1 cellular context compared by ENCODE assay signal in genomic region chr20:63752411-63753101, GRCh38.
A peak's percentile ranks its signal among the peaks of the same experiment; 100 is the strongest.
TF ChIP-seq lines count a peak whose summit lies in the region.

No MANE protein-coding gene starts in this region.

TF ChIP-seq in HepG2, 621 proteins besides CTCF, POLR2A, EP300 and RAD21 (continued from another document and continues in another):
- TF ChIP-seq, protein P1, sequence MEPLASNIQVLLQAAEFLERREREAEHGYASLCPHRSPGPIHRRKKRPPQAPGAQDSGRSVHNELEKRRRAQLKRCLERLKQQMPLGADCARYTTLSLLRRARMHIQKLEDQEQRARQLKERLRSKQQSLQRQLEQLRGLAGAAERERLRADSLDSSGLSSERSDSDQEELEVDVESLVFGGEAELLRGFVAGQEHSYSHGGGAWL (CRISPR knock-in tag; IDR thresholded peaks at IDR 0.05), result no peak
- TF ChIP-seq ZNF350 (CRISPR knock-in tag; IDR thresholded peaks at IDR 0.05; ENCODE audit: borderline replicate concordance, low read depth), result no peak
- TF ChIP-seq ARID2 (CRISPR knock-in tag; IDR thresholded peaks at IDR 0.05; ENCODE audit: borderline replicate concordance), result no peak
- no peak for TF ChIP-seq MYPOP (CRISPR knock-in tag; IDR thresholded peaks at IDR 0.05)
- no peak for TF ChIP-seq ZNF230 (CRISPR knock-in tag; IDR thresholded peaks at IDR 0.05)
- TF ChIP-seq KIAA2018 (CRISPR knock-in tag; IDR thresholded peaks at IDR 0.05; ENCODE audit: borderline replicate concordance), result no peak
- no peak for TF ChIP-seq ZFAT (CRISPR knock-in tag; conservative IDR thresholded peaks at IDR 0.05)
- TF ChIP-seq TBX2 (CRISPR knock-in tag; IDR thresholded peaks at IDR 0.05; ENCODE audit: borderline replicate concordance), result no peak
- TF ChIP-seq, protein P2, sequence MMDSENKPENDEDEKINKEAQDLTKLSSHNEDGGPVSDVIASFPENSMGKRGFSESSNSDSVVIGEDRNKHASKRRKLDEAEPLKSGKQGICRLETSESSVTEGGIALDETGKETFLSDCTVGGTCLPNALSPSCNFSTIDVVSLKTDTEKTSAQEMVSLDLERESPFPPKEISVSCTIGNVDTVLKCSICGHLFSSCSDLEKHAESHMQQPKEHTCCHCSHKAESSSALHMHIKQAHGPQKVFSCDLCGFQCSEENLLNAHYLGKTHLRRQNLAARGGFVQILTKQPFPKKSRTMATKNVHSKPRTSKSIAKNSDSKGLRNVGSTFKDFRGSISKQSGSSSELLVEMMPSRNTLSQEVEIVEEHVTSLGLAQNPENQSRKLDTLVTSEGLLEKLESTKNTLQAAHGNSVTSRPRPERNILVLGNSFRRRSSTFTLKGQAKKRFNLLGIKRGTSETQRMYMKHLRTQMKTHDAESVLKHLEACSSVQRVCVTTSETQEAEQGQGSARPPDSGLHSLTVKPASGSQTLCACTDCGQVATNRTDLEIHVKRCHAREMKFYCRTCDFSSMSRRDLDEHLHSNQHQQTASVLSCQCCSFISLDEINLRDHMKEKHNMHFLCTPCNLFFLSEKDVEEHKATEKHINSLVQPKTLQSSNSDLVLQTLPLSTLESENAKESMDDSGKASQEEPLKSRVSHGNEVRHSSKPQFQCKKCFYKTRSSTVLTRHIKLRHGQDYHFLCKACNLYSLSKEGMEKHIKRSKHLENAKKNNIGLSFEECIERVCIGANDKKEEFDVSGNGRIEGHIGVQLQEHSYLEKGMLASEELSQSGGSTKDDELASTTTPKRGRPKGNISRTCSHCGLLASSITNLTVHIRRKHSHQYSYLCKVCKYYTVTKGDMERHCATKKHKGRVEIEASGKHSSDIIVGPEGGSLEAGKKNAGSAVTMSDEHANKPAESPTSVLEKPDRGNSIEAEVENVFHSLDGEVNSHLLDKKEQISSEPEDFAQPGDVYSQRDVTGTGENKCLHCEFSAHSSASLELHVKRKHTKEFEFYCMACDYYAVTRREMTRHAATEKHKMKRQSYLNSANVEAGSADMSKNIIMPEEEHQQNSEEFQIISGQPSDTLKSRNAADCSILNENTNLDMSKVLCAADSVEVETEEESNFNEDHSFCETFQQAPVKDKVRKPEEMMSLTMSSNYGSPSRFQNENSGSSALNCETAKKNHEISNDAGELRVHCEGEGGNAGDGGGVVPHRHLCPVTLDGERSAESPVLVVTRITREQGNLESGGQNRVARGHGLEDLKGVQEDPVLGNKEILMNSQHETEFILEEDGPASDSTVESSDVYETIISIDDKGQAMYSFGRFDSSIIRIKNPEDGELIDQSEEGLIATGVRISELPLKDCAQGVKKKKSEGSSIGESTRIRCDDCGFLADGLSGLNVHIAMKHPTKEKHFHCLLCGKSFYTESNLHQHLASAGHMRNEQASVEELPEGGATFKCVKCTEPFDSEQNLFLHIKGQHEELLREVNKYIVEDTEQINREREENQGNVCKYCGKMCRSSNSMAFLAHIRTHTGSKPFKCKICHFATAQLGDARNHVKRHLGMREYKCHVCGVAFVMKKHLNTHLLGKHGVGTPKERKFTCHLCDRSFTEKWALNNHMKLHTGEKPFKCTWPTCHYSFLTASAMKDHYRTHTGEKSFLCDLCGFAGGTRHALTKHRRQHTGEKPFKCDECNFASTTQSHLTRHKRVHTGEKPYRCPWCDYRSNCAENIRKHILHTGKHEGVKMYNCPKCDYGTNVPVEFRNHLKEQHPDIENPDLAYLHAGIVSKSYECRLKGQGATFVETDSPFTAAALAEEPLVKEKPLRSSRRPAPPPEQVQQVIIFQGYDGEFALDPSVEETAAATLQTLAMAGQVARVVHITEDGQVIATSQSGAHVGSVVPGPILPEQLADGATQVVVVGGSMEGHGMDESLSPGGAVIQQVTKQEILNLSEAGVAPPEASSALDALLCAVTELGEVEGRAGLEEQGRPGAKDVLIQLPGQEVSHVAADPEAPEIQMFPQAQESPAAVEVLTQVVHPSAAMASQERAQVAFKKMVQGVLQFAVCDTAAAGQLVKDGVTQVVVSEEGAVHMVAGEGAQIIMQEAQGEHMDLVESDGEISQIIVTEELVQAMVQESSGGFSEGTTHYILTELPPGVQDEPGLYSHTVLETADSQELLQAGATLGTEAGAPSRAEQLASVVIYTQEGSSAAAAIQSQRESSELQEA (CRISPR knock-in tag; IDR thresholded peaks at IDR 0.05; ENCODE audit: not compliant biosample characterization), result no peak
- TF ChIP-seq, protein P3, sequence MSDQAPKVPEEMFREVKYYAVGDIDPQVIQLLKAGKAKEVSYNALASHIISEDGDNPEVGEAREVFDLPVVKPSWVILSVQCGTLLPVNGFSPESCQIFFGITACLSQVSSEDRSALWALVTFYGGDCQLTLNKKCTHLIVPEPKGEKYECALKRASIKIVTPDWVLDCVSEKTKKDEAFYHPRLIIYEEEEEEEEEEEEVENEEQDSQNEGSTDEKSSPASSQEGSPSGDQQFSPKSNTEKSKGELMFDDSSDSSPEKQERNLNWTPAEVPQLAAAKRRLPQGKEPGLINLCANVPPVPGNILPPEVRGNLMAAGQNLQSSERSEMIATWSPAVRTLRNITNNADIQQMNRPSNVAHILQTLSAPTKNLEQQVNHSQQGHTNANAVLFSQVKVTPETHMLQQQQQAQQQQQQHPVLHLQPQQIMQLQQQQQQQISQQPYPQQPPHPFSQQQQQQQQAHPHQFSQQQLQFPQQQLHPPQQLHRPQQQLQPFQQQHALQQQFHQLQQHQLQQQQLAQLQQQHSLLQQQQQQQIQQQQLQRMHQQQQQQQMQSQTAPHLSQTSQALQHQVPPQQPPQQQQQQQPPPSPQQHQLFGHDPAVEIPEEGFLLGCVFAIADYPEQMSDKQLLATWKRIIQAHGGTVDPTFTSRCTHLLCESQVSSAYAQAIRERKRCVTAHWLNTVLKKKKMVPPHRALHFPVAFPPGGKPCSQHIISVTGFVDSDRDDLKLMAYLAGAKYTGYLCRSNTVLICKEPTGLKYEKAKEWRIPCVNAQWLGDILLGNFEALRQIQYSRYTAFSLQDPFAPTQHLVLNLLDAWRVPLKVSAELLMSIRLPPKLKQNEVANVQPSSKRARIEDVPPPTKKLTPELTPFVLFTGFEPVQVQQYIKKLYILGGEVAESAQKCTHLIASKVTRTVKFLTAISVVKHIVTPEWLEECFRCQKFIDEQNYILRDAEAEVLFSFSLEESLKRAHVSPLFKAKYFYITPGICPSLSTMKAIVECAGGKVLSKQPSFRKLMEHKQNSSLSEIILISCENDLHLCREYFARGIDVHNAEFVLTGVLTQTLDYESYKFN (CRISPR knock-in tag; conservative IDR thresholded peaks at IDR 0.05), result no peak
- TF ChIP-seq ZSCAN20 (CRISPR knock-in tag; IDR thresholded peaks at IDR 0.05; ENCODE audit: borderline replicate concordance), result no peak
- TF ChIP-seq, protein P4, sequence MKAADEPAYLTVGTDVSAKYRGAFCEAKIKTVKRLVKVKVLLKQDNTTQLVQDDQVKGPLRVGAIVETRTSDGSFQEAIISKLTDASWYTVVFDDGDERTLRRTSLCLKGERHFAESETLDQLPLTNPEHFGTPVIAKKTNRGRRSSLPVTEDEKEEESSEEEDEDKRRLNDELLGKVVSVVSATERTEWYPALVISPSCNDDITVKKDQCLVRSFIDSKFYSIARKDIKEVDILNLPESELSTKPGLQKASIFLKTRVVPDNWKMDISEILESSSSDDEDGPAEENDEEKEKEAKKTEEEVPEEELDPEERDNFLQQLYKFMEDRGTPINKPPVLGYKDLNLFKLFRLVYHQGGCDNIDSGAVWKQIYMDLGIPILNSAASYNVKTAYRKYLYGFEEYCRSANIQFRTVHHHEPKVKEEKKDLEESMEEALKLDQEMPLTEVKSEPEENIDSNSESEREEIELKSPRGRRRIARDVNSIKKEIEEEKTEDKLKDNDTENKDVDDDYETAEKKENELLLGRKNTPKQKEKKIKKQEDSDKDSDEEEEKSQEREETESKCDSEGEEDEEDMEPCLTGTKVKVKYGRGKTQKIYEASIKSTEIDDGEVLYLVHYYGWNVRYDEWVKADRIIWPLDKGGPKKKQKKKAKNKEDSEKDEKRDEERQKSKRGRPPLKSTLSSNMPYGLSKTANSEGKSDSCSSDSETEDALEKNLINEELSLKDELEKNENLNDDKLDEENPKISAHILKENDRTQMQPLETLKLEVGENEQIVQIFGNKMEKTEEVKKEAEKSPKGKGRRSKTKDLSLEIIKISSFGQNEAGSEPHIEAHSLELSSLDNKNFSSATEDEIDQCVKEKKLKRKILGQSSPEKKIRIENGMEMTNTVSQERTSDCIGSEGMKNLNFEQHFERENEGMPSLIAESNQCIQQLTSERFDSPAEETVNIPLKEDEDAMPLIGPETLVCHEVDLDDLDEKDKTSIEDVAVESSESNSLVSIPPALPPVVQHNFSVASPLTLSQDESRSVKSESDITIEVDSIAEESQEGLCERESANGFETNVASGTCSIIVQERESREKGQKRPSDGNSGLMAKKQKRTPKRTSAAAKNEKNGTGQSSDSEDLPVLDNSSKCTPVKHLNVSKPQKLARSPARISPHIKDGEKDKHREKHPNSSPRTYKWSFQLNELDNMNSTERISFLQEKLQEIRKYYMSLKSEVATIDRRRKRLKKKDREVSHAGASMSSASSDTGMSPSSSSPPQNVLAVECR (CRISPR knock-in tag; IDR thresholded peaks at IDR 0.05; ENCODE audit: borderline replicate concordance), result no peak
- TF ChIP-seq, protein P5, sequence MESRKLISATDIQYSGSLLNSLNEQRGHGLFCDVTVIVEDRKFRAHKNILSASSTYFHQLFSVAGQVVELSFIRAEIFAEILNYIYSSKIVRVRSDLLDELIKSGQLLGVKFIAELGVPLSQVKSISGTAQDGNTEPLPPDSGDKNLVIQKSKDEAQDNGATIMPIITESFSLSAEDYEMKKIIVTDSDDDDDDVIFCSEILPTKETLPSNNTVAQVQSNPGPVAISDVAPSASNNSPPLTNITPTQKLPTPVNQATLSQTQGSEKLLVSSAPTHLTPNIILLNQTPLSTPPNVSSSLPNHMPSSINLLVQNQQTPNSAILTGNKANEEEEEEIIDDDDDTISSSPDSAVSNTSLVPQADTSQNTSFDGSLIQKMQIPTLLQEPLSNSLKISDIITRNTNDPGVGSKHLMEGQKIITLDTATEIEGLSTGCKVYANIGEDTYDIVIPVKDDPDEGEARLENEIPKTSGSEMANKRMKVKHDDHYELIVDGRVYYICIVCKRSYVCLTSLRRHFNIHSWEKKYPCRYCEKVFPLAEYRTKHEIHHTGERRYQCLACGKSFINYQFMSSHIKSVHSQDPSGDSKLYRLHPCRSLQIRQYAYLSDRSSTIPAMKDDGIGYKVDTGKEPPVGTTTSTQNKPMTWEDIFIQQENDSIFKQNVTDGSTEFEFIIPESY (CRISPR knock-in tag; IDR thresholded peaks at IDR 0.05), result peak; percentile 96
- no peak for TF ChIP-seq HMGXB4 (CRISPR knock-in tag; IDR thresholded peaks at IDR 0.05; ENCODE audit: borderline replicate concordance in 1 of 2, low read depth in 1 of 2)
- no peak for TF ChIP-seq FOXK2 (IDR thresholded peaks at IDR 0.05)
